In the genomic region with DNA sequence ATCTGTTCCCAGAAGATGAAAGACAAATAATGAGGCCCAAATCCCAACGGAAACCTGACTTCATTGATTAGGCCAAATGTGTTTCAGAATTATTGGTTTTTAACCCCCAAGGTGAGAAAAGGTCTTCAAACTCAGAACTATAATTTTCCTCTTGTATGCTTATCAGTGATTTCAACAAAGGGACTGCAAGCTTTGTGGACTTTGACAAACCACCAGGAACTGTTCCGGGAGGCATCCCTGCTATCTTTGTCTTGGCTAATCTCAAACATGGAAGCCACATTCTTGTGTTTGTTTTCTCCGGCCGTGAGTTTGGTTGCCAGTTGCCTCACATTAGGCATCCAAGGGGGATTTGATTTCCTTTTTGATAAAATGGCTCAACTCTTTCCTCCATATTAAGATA, we compare ENCODE assay signal across 12 cellular contexts. TPM values are rescaled to one million over a fixed set of nuclear protein-coding genes. Genes with fewer than 3 reads are reported as not detected.
A peak's percentile ranks its signal among the peaks of the same experiment; 100 is the strongest.
DNase-seq lines count a peak whose midpoint lies in the region; ATAC-seq and TF ChIP-seq lines count a peak whose summit lies in the region.
"Had no signal": no experiment of that assay in that cellular context is flagged by ENCODE, and none has a peak within 500 bp of the region (broad histone marks: within the 10 kb centered on the region; RNA-seq: fewer than 3 reads in every experiment).

No MANE protein-coding gene starts in this region.

- H3K4me3 ChIP-seq in upper lobe of left lung: no peak overlapping the region
- H3K4me3 ChIP-seq in gastroesophageal sphincter: no peak overlapping the region
- H3K4me3 ChIP-seq: HAP-1 had no signal

- DNase-seq in activated naive CD4-positive, alpha-beta T cell (lab: John Stamatoyannopoulos, UW): no peak
- DNase-seq in mesothelial cell of epicardium (ENCODE audit: low spot score in 2 of 2, unreplicated experiment in 2 of 2) (no peak), upper lobe of left lung (no peak), NCI-H2171 (lab: John Stamatoyannopoulos, UW) (no peak)
- DNase-seq: AML-193, kidney, SHP77 had no signal

- no peak for TF ChIP-seq CTCF in mesothelial cell of epicardium (IDR thresholded peaks at IDR 0.05; ENCODE audit: unreplicated experiment)
- no peak for TF ChIP-seq CTCF in upper lobe of left lung (IDR thresholded peaks at IDR 0.05)
- TF ChIP-seq CTCF in gastroesophageal sphincter (IDR thresholded peaks at IDR 0.05): no peak

- H3K36me3 ChIP-seq in upper lobe of left lung: no peaks in the 10 kb centered on the region
- H3K36me3 ChIP-seq in gastroesophageal sphincter: no peaks in the 10 kb centered on the region
- H3K36me3 ChIP-seq: HAP-1 had no signal

- H3K4me1 Mint-ChIP-seq in activated naive CD4-positive, alpha-beta T cell treated with anti-CD3 and anti-CD28 coated beads, Interleukin-2, amount 50 U/mL, for 24 hours: peaks cover 97% of the 10 kb centered on the region
- peaks cover 96% of the 10 kb centered on the region for H3K4me1 Mint-ChIP-seq in activated naive CD8-positive, alpha-beta T cell (ENCODE audit: low read depth)
- H3K4me1 Mint-ChIP-seq in mesothelial cell of epicardium: peaks cover 55% of the 10 kb centered on the region

- no peak for ATAC-seq in upper lobe of left lung (ENCODE audit: low FRiP score in 2 of 2)
- no peak for ATAC-seq in HG03439 (IDR thresholded peaks at IDR 0.05; ENCODE audit: unreplicated experiment)
- ATAC-seq in gastroesophageal sphincter: no peak

- no peak for TF ChIP-seq POLR2A in upper lobe of left lung (IDR thresholded peaks at IDR 0.05)
- no peak for TF ChIP-seq POLR2A in gastroesophageal sphincter (IDR thresholded peaks at IDR 0.05)

- no peaks in the 10 kb centered on the region for H3K27me3 ChIP-seq in upper lobe of left lung
- H3K27me3 ChIP-seq in gastroesophageal sphincter: no peaks in the 10 kb centered on the region

- H3K36me3 Mint-ChIP-seq in activated naive CD4-positive, alpha-beta T cell treated with anti-CD3 and anti-CD28 coated beads, Interleukin-2, amount 50 U/mL, for 24 hours: peaks cover 32% of the 10 kb centered on the region
- H3K36me3 Mint-ChIP-seq in activated naive CD8-positive, alpha-beta T cell: peaks cover 15% of the 10 kb centered on the region
- no peaks in the 10 kb centered on the region for H3K36me3 Mint-ChIP-seq in mesothelial cell of epicardium

- WGBS in upper lobe of left lung, 2 donors: 52 to 74% methylated on average over 4 of the region's 4 CpGs
- 82 to 92% methylated on average over 4 of the region's 4 CpGs for WGBS in gastroesophageal sphincter (ENCODE audit: low coverage in 1 of 2), 2 donors

- peak overlapping the region; percentile 81 to 89 (median 84) for H3K27ac ChIP-seq in upper lobe of left lung
- no peak overlapping the region for H3K27ac ChIP-seq in gastroesophageal sphincter

- TF ChIP-seq EP300 in upper lobe of left lung (IDR thresholded peaks at IDR 0.05) (no peak), gastroesophageal sphincter (IDR thresholded peaks at IDR 0.05) (no peak)

- H3K4me1 ChIP-seq in upper lobe of left lung: peaks cover 72 to 88% (median 83%) of the 10 kb centered on the region in 4 donors
- peaks cover 2 to 45% (median 9%) of the 10 kb centered on the region in 3 donors for H3K4me1 ChIP-seq in gastroesophageal sphincter
- H3K4me1 ChIP-seq: HAP-1 had no signal

- H3K9me3 Mint-ChIP-seq in activated naive CD4-positive, alpha-beta T cell treated with anti-CD3 and anti-CD28 coated beads, Interleukin-2, amount 50 U/mL, for 24 hours: no peaks in the 10 kb centered on the region
- H3K9me3 Mint-ChIP-seq in activated naive CD8-positive, alpha-beta T cell (ENCODE audit: low read depth): no peaks in the 10 kb centered on the region
- no peaks in the 10 kb centered on the region for H3K9me3 Mint-ChIP-seq in mesothelial cell of epicardium

- H3K27ac Mint-ChIP-seq in activated naive CD4-positive, alpha-beta T cell treated with anti-CD3 and anti-CD28 coated beads, Interleukin-2, amount 50 U/mL, for 24 hours: peak overlapping the region; percentile 97
- peak overlapping the region; percentile 98 for H3K27ac Mint-ChIP-seq in activated naive CD8-positive, alpha-beta T cell
- peak overlapping the region; percentile 93 for H3K27ac Mint-ChIP-seq in mesothelial cell of epicardium

- no peaks in the 10 kb centered on the region for H3K27me3 Mint-ChIP-seq in activated naive CD4-positive, alpha-beta T cell treated with anti-CD3 and anti-CD28 coated beads, Interleukin-2, amount 50 U/mL, for 24 hours
- H3K27me3 Mint-ChIP-seq in activated naive CD8-positive, alpha-beta T cell: no peaks in the 10 kb centered on the region
- H3K27me3 Mint-ChIP-seq in mesothelial cell of epicardium (ENCODE audit: low read depth): no peaks in the 10 kb centered on the region

- H3K9me3 ChIP-seq in upper lobe of left lung (no peaks in the 10 kb centered on the region), gastroesophageal sphincter (no peaks in the 10 kb centered on the region)
- H3K9me3 ChIP-seq: HAP-1 had no signal

- H3K4me3 Mint-ChIP-seq in activated naive CD4-positive, alpha-beta T cell treated with anti-CD3 and anti-CD28 coated beads, Interleukin-2, amount 50 U/mL, for 24 hours: peak overlapping the region; percentile 82
- peak overlapping the region; percentile 77 for H3K4me3 Mint-ChIP-seq in activated naive CD8-positive, alpha-beta T cell
- no peak overlapping the region for H3K4me3 Mint-ChIP-seq in mesothelial cell of epicardium

RNA-seq across cellular contexts. Expression of a gene that starts 19.5 kb away (rescaled TPM):
- total RNA-seq in mesothelial cell of epicardium (28.7 to 31.7 TPM (median 29.0 TPM) in 3 replicates), upper lobe of left lung (10 to 100 TPM; 26.6 to 38.9 (median 30.0) TPM), gastroesophageal sphincter (10 to 100 TPM; 10.1 to 21.6 (median 10.5) TPM)

Comparison
In these comparisons a context has a peak if more than half of its experiments do, and no peak if none do; other contexts are left out.
1. H3K27ac ChIP-seq: peak in upper lobe of left lung (4 of 4); none in gastroesophageal sphincter (0 of 4).
2. Peak in every context shown above with its lines, with median percentiles within 50 percentile points of each other: H3K27ac Mint-ChIP-seq.